Comparison of ENCODE assay signal across 26 cellular contexts in the genomic region with DNA sequence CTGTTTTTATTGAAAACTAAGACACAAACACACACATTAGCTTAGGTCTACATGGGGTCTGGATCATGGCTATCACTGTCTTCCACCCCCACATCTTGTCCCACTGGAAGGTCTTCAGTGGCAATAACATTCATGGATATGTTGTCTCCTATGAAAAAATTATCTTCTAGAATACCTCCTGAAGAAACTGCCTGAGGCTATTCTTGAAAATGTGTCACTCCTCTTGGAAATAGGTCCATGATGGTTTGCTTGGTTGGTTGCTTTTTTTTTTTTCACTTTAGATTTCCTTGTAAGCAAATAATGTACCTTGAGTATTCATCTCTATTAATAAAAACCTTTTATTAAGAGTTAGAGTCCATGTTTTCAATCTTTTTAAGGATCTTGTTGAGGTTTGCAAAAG.
DNase-seq lines count a peak whose midpoint lies in the region; ATAC-seq and TF ChIP-seq lines count a peak whose summit lies in the region.
"Had no signal": no experiment of that assay in that cellular context is flagged by ENCODE, and none has a peak within 500 bp of the region (broad histone marks: within the 10 kb centered on the region; RNA-seq: fewer than 3 reads in every experiment).

No MANE protein-coding gene starts in this region.

- intact Hi-C loops in MCF 10A (cut with micrococcal nuclease) = no loop called here
- intact Hi-C loops in breast epithelium (cut with DNase I; ENCODE audit: low total_unique reads) = no loop called here
- intact Hi-C loops in activated CD4-positive, alpha-beta memory T cell treated with anti-CD3 and anti-CD28 coated beads for 36 hours (cut with micrococcal nuclease) = no loop called here
- intact Hi-C loops in left lung (cut with DNase I) = no loop called here

- CTCF ChIA-PET in MCF 10A (lab: Yijun Ruan, JAX) = interaction anchor here (0.6 to 1.1 kb wide), 3 partner anchors 195 to 1983 kb away, joined by 3 to 7 read pairs (median 5); a partner anchor contains a TSS
- CTCF ChIA-PET in activated CD4-positive, alpha-beta memory T cell treated with anti-CD3 and anti-CD28 coated beads for 36 hours (lab: Charles Lee) = no interaction called here

- H3K36me3 Mint-ChIP-seq in MCF 10A (ENCODE audit: insufficient read depth, unreplicated experiment) = no peaks in the 10 kb centered on the region
- no peaks in the 10 kb centered on the region for H3K36me3 Mint-ChIP-seq in activated CD4-positive, alpha-beta memory T cell treated with anti-CD3 and anti-CD28 coated beads for 36 hours
- H3K36me3 Mint-ChIP-seq: CD14-positive monocyte; CD4-positive, alpha-beta memory T cell; CD4-positive, CD25-positive, alpha-beta regulatory T cell; CD8-positive, alpha-beta memory T cell had no signal

- TF ChIP-seq POLR2A in breast epithelium (IDR thresholded peaks at IDR 0.05) = no peak

- H3K27me3 ChIP-seq in breast epithelium (no peaks in the 10 kb centered on the region), left lung (no peaks in the 10 kb centered on the region)
- H3K27me3 ChIP-seq: BE2C, BLaER1 had no signal

- H3K27ac Mint-ChIP-seq in MCF 10A (ENCODE audit: low read depth, unreplicated experiment) = no peak overlapping the region
- H3K27ac Mint-ChIP-seq in activated CD4-positive, alpha-beta memory T cell treated with anti-CD3 and anti-CD28 coated beads for 36 hours = no peak overlapping the region
- H3K27ac Mint-ChIP-seq: CD14-positive monocyte; CD4-positive, alpha-beta memory T cell; CD4-positive, CD25-positive, alpha-beta regulatory T cell; CD8-positive, alpha-beta memory T cell had no signal

- H3K4me1 ChIP-seq in breast epithelium (no peaks in the 10 kb centered on the region), left lung (no peaks in the 10 kb centered on the region)
- H3K4me1 ChIP-seq: A549, BE2C, BLaER1 had no signal

- no peaks in the 10 kb centered on the region for H3K4me1 Mint-ChIP-seq in MCF 10A (ENCODE audit: insufficient read depth, unreplicated experiment)
- no peaks in the 10 kb centered on the region for H3K4me1 Mint-ChIP-seq in activated CD4-positive, alpha-beta memory T cell treated with anti-CD3 and anti-CD28 coated beads for 36 hours (ENCODE audit: low read depth)
- H3K4me1 Mint-ChIP-seq: CD14-positive monocyte; CD4-positive, alpha-beta memory T cell; CD4-positive, CD25-positive, alpha-beta regulatory T cell; CD8-positive, alpha-beta memory T cell had no signal

- no peak overlapping the region for H3K27ac ChIP-seq in breast epithelium
- no peak overlapping the region for H3K27ac ChIP-seq in left lung
- H3K27ac ChIP-seq: 22Rv1, A549, BLaER1 had no signal

- no peaks in the 10 kb centered on the region for H3K27me3 Mint-ChIP-seq in MCF 10A (ENCODE audit: insufficient read depth, unreplicated experiment)
- H3K27me3 Mint-ChIP-seq in activated CD4-positive, alpha-beta memory T cell treated with anti-CD3 and anti-CD28 coated beads for 36 hours = no peaks in the 10 kb centered on the region
- H3K27me3 Mint-ChIP-seq: CD4-positive, alpha-beta memory T cell had no signal

- DNase-seq in MCF 10A (ENCODE audit: unreplicated experiment) = peak; percentile 3
- DNase-seq in breast epithelium (ENCODE audit: low spot score in 2 of 2) = no peak
- peak; percentile 0 for DNase-seq in RPMI7951 (ENCODE audit: low read depth)
- peak; percentile 7 for DNase-seq in epithelial cell of esophagus (ENCODE audit: low read depth)
- DNase-seq in renal cortical epithelial cell (ENCODE audit: low read depth) = peak; percentile 8
- no peak for DNase-seq in activated CD4-positive, alpha-beta memory T cell treated with anti-CD3 and anti-CD28 coated beads for 36 hours
- DNase-seq in amniotic stem cell (lab: John Stamatoyannopoulos, UW) = no peak
- DNase-seq in left lung = no peak
- DNase-seq: ACHN; BE2C; C1 segment of cervical spinal cord; CD4-positive, alpha-beta memory T cell; CD4-positive, CD25-positive, alpha-beta regulatory T cell; CD8-positive, alpha-beta memory T cell; COR-L47; DMS 273 treated with DMSO at 0.1 percent for 48 hours; DMS153; DMS53; DMS79; DND-41; EL; GF-D8 had no signal

- no peak for TF ChIP-seq CTCF in MCF 10A (IDR thresholded peaks at IDR 0.05; ENCODE audit: unreplicated experiment)
- TF ChIP-seq CTCF in breast epithelium (IDR thresholded peaks at IDR 0.05) = no peak
- no peak for TF ChIP-seq CTCF in epithelial cell of esophagus (IDR thresholded peaks at IDR 0.05; ENCODE audit: insufficient read depth, low read depth, low read length, missing control alignments)
- TF ChIP-seq CTCF in left lung (IDR thresholded peaks at IDR 0.05) = no peak

- H3K9me3 ChIP-seq in breast epithelium (peaks cover 0 to 4% of the 10 kb centered on the region in 2 donors), left lung (no peaks in the 10 kb centered on the region)
- H3K9me3 ChIP-seq: A549, BE2C, BLaER1 had no signal

- H3K9me3 Mint-ChIP-seq in MCF 10A (ENCODE audit: unreplicated experiment) = no peaks in the 10 kb centered on the region
- H3K9me3 Mint-ChIP-seq in activated CD4-positive, alpha-beta memory T cell treated with anti-CD3 and anti-CD28 coated beads for 36 hours = no peaks in the 10 kb centered on the region

- no TSS peak for BruUV-seq in MCF 10A (replicated peaks; lab: Mats Ljungman, UMichigan)

- H3K4me3 Mint-ChIP-seq in MCF 10A (ENCODE audit: unreplicated experiment) = no peak overlapping the region
- H3K4me3 Mint-ChIP-seq in activated CD4-positive, alpha-beta memory T cell treated with anti-CD3 and anti-CD28 coated beads for 36 hours = no peak overlapping the region
- H3K4me3 Mint-ChIP-seq: CD14-positive monocyte; CD4-positive, alpha-beta memory T cell; CD4-positive, CD25-positive, alpha-beta regulatory T cell; CD8-positive, alpha-beta memory T cell had no signal

- POLR2A ChIA-PET in MCF 10A (lab: Yijun Ruan, JAX) = no interaction called here
- POLR2A ChIA-PET in activated CD4-positive, alpha-beta memory T cell treated with anti-CD3 and anti-CD28 coated beads for 36 hours (lab: Charles Lee) = no interaction called here

- ATAC-seq in left lung = no peak
- ATAC-seq: A549 had no signal

- H3K36me3 ChIP-seq in breast epithelium (no peaks in the 10 kb centered on the region), left lung (no peaks in the 10 kb centered on the region)
- H3K36me3 ChIP-seq: BE2C, BLaER1 had no signal

- H3K4me3 ChIP-seq in breast epithelium (no peak overlapping the region), epithelial cell of esophagus (ENCODE audit: low read length) (no peak overlapping the region), left lung (no peak overlapping the region)
- H3K4me3 ChIP-seq: A549, BLaER1 had no signal

Comparison
In these comparisons a context has a peak if more than half of its experiments do, and no peak if none do; other contexts are left out.
1. DNase-seq: peak in MCF 10A (single experiment), RPMI7951 (single experiment), epithelial cell of esophagus (single experiment) and renal cortical epithelial cell (single experiment); none in breast epithelium (0 of 2), activated CD4-positive, alpha-beta memory T cell treated with anti-CD3 and anti-CD28 coated beads for 36 hours (single experiment), amniotic stem cell (single experiment) and left lung (0 of 2).